Comparison of ENCODE assay signal across 9 cellular contexts in the genomic region with DNA sequence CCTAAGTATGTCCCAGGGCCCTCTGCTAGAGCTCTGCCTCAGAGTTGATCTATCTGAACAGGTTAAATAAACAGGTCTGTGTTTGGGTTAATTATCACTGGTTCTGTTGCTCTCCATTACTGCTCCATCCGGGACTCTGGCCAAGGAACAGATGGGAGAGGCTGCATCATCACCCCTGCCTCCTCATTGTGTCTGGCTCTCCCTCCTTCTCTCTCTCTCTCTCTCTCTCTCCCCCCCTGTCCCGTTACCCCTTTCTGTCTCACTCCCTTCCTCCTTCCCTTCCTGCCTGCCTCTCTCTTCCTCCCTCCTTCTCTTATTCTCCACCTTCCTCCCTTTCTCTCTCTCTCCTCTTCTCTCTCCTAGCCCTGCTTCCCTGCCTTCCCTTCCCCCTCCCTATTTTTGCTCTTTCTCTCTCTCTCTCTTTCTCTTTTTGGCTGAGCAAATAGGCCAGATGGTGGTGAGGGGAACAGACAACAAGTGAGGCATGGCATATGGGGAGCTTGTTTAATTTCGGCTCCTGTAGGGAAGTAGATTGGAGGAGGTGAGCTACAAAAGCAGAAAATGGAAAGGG.
DNase-seq lines count a peak whose midpoint lies in the region; TF ChIP-seq lines count a peak whose summit lies in the region.
"Had no signal": no experiment of that assay in that cellular context is flagged by ENCODE, and none has a peak within 500 bp of the region (broad histone marks: within the 10 kb centered on the region; RNA-seq: fewer than 3 reads in every experiment).

No MANE protein-coding gene starts in this region.

- H3K4me3 Mint-ChIP-seq in IgD-negative memory B cell = peak overlapping the region in 2 of 4 donors; percentile 9 to 78
- no peak overlapping the region for H3K4me3 Mint-ChIP-seq in activated T-helper 1 cell treated with anti-CD3 and anti-CD28 coated beads, Interleukin-12 subunit alpha, Interleukin-12 subunit beta, Interleukin-2, Interleukin-4 antibody, amounts not matched to agents 30 ng/mL and 10 ng/mL and 1 ng/mL, durations not matched to agents 14 hours and 24 hours and 36 hours

- H3K9me3 Mint-ChIP-seq in IgD-negative memory B cell = no peaks in the 10 kb centered on the region
- H3K9me3 Mint-ChIP-seq in activated T-helper 1 cell treated with anti-CD3 and anti-CD28 coated beads, Interleukin-12 subunit alpha, Interleukin-12 subunit beta, Interleukin-2, Interleukin-4 antibody, amounts not matched to agents 30 ng/mL and 10 ng/mL and 1 ng/mL, durations not matched to agents 14 hours and 24 hours and 36 hours = no peaks in the 10 kb centered on the region

- 17% methylated on average over 3 of the region's 3 CpGs for WGBS in SK-N-SH (ENCODE audit: low lambda C conversion rate)
- WGBS in hepatocyte (ENCODE audit: low lambda C conversion rate, missing lambda C conversion rate) = 37% methylated on average over 2 of the region's 3 CpGs

- H3K4me1 Mint-ChIP-seq in IgD-negative memory B cell = peaks cover 49 to 69% (median 51%) of the 10 kb centered on the region in 3 donors
- peaks cover 17% of the 10 kb centered on the region for H3K4me1 Mint-ChIP-seq in activated T-helper 1 cell treated with anti-CD3 and anti-CD28 coated beads, Interleukin-12 subunit alpha, Interleukin-12 subunit beta, Interleukin-2, Interleukin-4 antibody, amounts not matched to agents 30 ng/mL and 10 ng/mL and 1 ng/mL, durations not matched to agents 14 hours and 24 hours and 36 hours (ENCODE audit: low read depth)

- no peaks in the 10 kb centered on the region for H3K9me2 ChIP-seq in SK-N-SH
- no peaks in the 10 kb centered on the region for H3K9me2 ChIP-seq in hepatocyte (replicated peaks; ENCODE audit: insufficient read depth)

- TF ChIP-seq RAD21 in SK-N-SH (IDR thresholded peaks at IDR 0.05; ENCODE audit: low read length) = no peak

- H4K20me1 ChIP-seq in SK-N-SH (ENCODE audit: insufficient read depth) = no peaks in the 10 kb centered on the region
- H4K20me1 ChIP-seq in hepatocyte (ENCODE audit: insufficient read depth, poor library complexity, severe bottlenecking) = no peaks in the 10 kb centered on the region

- H3K79me2 ChIP-seq in SK-N-SH (ENCODE audit: insufficient read depth) (no peaks in the 10 kb centered on the region), hepatocyte (peaks cover 55% of the 10 kb centered on the region)

- H3K9me3 ChIP-seq in SK-N-SH (no peaks in the 10 kb centered on the region), hepatocyte (ENCODE audit: low read depth) (no peaks in the 10 kb centered on the region)

- CTCF ChIA-PET in SK-N-SH (lab: Yijun Ruan, JAX) = interaction anchor here (1.0 to 1.4 kb wide), 3 partner anchors 62 to 470 kb away, joined by 3 to 5 read pairs (median 3); partner anchors contain the start of gene SETBP1

- intact Hi-C loops in activated T-helper 1 cell treated with anti-CD3 and anti-CD28 coated beads, Interleukin-12 subunit alpha, Interleukin-12 subunit beta, Interleukin-2, Interleukin-4 antibody, amounts not matched to agents 30 ng/mL and 10 ng/mL and 1 ng/mL, durations not matched to agents 14 hours and 24 hours and 36 hours (cut with micrococcal nuclease) = no loop called here

- H3K27me3 ChIP-seq in SK-N-SH (ENCODE audit: insufficient read depth) (no peaks in the 10 kb centered on the region), hepatocyte (no peaks in the 10 kb centered on the region)

- POLR2A ChIA-PET in SK-N-SH (lab: Yijun Ruan, JAX) = interaction anchor here (0.7 kb wide), 1 partner anchor 59 kb away, joined by 3 read pairs; no protein-coding TSS in a partner anchor

- H3K27ac ChIP-seq in SK-N-SH (ENCODE audit: low read depth in 2 of 2, low read length in 1 of 2) (peak overlapping the region; percentile 19 to 84; a peak in 3 of 4 replicates), hepatocyte (peak overlapping the region; percentile 73)

- no peaks in the 10 kb centered on the region for H3K36me3 ChIP-seq in SK-N-SH (replicated peaks in 1 of 2; ENCODE audit: control insufficient read depth in 1 of 2, insufficient read depth in 2 of 2, low read length in 1 of 2)
- H3K36me3 ChIP-seq in hepatocyte (replicated peaks; ENCODE audit: insufficient read depth, low read depth) = no peaks in the 10 kb centered on the region

- H3K27me3 Mint-ChIP-seq in IgD-negative memory B cell = no peaks in the 10 kb centered on the region
- H3K27me3 Mint-ChIP-seq in activated T-helper 1 cell treated with anti-CD3 and anti-CD28 coated beads, Interleukin-12 subunit alpha, Interleukin-12 subunit beta, Interleukin-2, Interleukin-4 antibody, amounts not matched to agents 30 ng/mL and 10 ng/mL and 1 ng/mL, durations not matched to agents 14 hours and 24 hours and 36 hours (ENCODE audit: insufficient read depth) = peaks cover 18% of the 10 kb centered on the region

- DNase-seq in SK-N-SH (peak; percentile 66), hepatocyte (ENCODE audit: low spot score) (no peak), superior temporal gyrus (ENCODE audit: extremely low spot score) (peak; percentile 76), epidermal melanocyte (ENCODE audit: insufficient read length, low spot score) (no peak), T-helper 9 cell (no peak)
- DNase-seq in activated T-helper 1 cell treated with anti-CD3 and anti-CD28 coated beads, Interleukin-12 subunit alpha, Interleukin-12 subunit beta, Interleukin-2, Interleukin-4 antibody, amounts not matched to agents 30 ng/mL and 10 ng/mL and 1 ng/mL, durations not matched to agents 14 hours and 24 hours and 36 hours (ENCODE audit: low spot score) = no peak
- DNase-seq in activated CD4-positive, alpha-beta T cell treated with anti-CD3 and anti-CD28 coated beads, Interleukin-2, amount 50 U/mL, for 48 hours = no peak

- H3K27ac Mint-ChIP-seq in IgD-negative memory B cell = peak overlapping the region in 2 of 3 donors; percentile 8 to 75
- no peak overlapping the region for H3K27ac Mint-ChIP-seq in activated T-helper 1 cell treated with anti-CD3 and anti-CD28 coated beads, Interleukin-12 subunit alpha, Interleukin-12 subunit beta, Interleukin-2, Interleukin-4 antibody, amounts not matched to agents 30 ng/mL and 10 ng/mL and 1 ng/mL, durations not matched to agents 14 hours and 24 hours and 36 hours

- no peak overlapping the region for H3K4me3 ChIP-seq in SK-N-SH (ENCODE audit: low read depth in 2 of 2, low read length in 1 of 2)
- no peak overlapping the region for H3K4me3 ChIP-seq in hepatocyte
- H3K4me3 ChIP-seq: skin epidermis had no signal

- H2AFZ ChIP-seq in SK-N-SH (ENCODE audit: low read depth) = peak overlapping the region; percentile 52
- H2AFZ ChIP-seq in hepatocyte = no peak overlapping the region

- peaks cover 18% of the 10 kb centered on the region for H3K36me3 Mint-ChIP-seq in IgD-negative memory B cell
- H3K36me3 Mint-ChIP-seq in activated T-helper 1 cell treated with anti-CD3 and anti-CD28 coated beads, Interleukin-12 subunit alpha, Interleukin-12 subunit beta, Interleukin-2, Interleukin-4 antibody, amounts not matched to agents 30 ng/mL and 10 ng/mL and 1 ng/mL, durations not matched to agents 14 hours and 24 hours and 36 hours (ENCODE audit: low read depth) = peaks cover 29% of the 10 kb centered on the region

- no peak for TF ChIP-seq CTCF in SK-N-SH (IDR thresholded peaks at IDR 0.05)
- TF ChIP-seq CTCF in hepatocyte (IDR thresholded peaks at IDR 0.05; ENCODE audit: poor library complexity) = no peak

- H3K4me2 ChIP-seq in SK-N-SH = peak overlapping the region; percentile 56
- H3K4me2 ChIP-seq in hepatocyte = no peak overlapping the region

- no peaks in the 10 kb centered on the region for H3F3A ChIP-seq in SK-N-SH (replicated peaks; ENCODE audit: insufficient read depth)

- no peak overlapping the region for H3K9ac ChIP-seq in SK-N-SH

- peak in 1 of 2 experiments; percentile 60; a peak in 2 of 4 replicates for TF ChIP-seq EP300 in SK-N-SH (IDR thresholded peaks at IDR 0.05; ENCODE audit: borderline replicate concordance in 1 of 2, low read depth in 1 of 2, low read length in 1 of 2)

- H3K4me1 ChIP-seq in SK-N-SH (ENCODE audit: control insufficient read depth in 1 of 2, insufficient read depth in 2 of 2, low read depth in 1 of 2, low read length in 1 of 2) = peaks cover 9 to 40% of the 10 kb centered on the region in 2 experiments; a peak in 3 of 4 replicates
- peaks cover 18% of the 10 kb centered on the region for H3K4me1 ChIP-seq in hepatocyte (ENCODE audit: insufficient read depth)

TF ChIP-seq in SK-N-SH, 30 proteins besides CTCF, POLR2A, EP300 and RAD21:
- TF ChIP-seq RCOR1 (IDR thresholded peaks at IDR 0.05; ENCODE audit: low read length) = no peak
- no peak; the same call in 1 of the 2 replicates for TF ChIP-seq GATA2 (CRISPR knock-in tag; IDR thresholded peaks at IDR 0.05)
- TF ChIP-seq, protein P1, sequence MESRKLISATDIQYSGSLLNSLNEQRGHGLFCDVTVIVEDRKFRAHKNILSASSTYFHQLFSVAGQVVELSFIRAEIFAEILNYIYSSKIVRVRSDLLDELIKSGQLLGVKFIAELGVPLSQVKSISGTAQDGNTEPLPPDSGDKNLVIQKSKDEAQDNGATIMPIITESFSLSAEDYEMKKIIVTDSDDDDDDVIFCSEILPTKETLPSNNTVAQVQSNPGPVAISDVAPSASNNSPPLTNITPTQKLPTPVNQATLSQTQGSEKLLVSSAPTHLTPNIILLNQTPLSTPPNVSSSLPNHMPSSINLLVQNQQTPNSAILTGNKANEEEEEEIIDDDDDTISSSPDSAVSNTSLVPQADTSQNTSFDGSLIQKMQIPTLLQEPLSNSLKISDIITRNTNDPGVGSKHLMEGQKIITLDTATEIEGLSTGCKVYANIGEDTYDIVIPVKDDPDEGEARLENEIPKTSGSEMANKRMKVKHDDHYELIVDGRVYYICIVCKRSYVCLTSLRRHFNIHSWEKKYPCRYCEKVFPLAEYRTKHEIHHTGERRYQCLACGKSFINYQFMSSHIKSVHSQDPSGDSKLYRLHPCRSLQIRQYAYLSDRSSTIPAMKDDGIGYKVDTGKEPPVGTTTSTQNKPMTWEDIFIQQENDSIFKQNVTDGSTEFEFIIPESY (IDR thresholded peaks at IDR 0.05; ENCODE audit: borderline replicate concordance, low read depth) = no peak
- no peak for TF ChIP-seq SMC3 (IDR thresholded peaks at IDR 0.05; ENCODE audit: low read depth, low read length)
- TF ChIP-seq NFIC (IDR thresholded peaks at IDR 0.05; ENCODE audit: borderline replicate concordance) = peak; percentile 15; the same call in 1 of the 2 replicates
- TF ChIP-seq CHD2 (IDR thresholded peaks at IDR 0.05; ENCODE audit: low read length, partially characterized antibody) = no peak
- TF ChIP-seq MEF2A (IDR thresholded peaks at IDR 0.05; ENCODE audit: borderline replicate concordance, low read depth) = no peak
- TF ChIP-seq, protein P2, sequence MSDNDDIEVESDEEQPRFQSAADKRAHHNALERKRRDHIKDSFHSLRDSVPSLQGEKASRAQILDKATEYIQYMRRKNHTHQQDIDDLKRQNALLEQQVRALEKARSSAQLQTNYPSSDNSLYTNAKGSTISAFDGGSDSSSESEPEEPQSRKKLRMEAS (IDR thresholded peaks at IDR 0.05; ENCODE audit: low read depth) = no peak
- peak; percentile 21; the same call in 1 of the 2 replicates for TF ChIP-seq TCF12 (IDR thresholded peaks at IDR 0.05)

Comparison
In these comparisons a context has a peak if more than half of its experiments do, and no peak if none do; other contexts are left out.
1. DNase-seq: peak in SK-N-SH (single experiment) and superior temporal gyrus (single experiment); none in hepatocyte (single experiment), activated T-helper 1 cell treated with anti-CD3 and anti-CD28 coated beads, Interleukin-12 subunit alpha, Interleukin-12 subunit beta, Interleukin-2, Interleukin-4 antibody, amounts not matched to agents 30 ng/mL and 10 ng/mL and 1 ng/mL, durations not matched to agents 14 hours and 24 hours and 36 hours (single experiment), activated CD4-positive, alpha-beta T cell treated with anti-CD3 and anti-CD28 coated beads, Interleukin-2, amount 50 U/mL, for 48 hours (0 of 2), epidermal melanocyte (single experiment) and T-helper 9 cell (single experiment).